Comparison of ENCODE assay signal across 1 cellular context in the genomic region with DNA sequence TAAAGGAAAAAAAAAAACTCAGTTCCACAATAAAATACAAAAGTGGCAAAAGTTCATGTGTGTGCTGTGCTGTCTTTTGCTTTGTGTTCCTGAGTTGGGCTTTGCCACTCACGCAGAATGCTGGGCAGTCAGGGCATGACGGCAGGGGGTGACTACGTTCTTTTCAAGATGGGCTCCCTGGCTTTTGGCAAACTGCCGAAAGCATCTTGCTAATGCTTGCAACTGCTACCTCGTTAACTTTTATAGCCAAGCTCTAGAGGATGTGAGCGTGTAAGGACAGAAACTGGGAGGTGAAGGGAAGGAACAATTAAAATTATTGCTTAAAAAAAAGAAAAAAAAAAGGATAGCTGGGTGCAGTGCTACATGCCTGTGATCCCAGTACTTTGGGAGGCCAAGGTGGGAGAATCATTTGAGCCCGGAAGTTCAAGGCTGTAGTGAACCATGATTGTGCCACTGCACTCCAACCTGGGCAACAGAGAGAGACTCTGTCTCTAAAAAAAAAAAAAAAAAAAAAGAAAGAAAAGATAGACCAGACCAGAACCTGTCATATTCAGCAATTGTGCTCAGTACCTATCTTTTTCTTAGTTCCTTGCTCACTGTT.
A peak's percentile ranks its signal among the peaks of the same experiment; 100 is the strongest.
TF ChIP-seq lines count a peak whose summit lies in the region.

No MANE protein-coding gene starts in this region.

TF ChIP-seq in HEK293, 187 proteins besides CTCF, POLR2A, EP300 and RAD21 (continued from another document and continues in another):
- TF ChIP-seq, protein P1, sequence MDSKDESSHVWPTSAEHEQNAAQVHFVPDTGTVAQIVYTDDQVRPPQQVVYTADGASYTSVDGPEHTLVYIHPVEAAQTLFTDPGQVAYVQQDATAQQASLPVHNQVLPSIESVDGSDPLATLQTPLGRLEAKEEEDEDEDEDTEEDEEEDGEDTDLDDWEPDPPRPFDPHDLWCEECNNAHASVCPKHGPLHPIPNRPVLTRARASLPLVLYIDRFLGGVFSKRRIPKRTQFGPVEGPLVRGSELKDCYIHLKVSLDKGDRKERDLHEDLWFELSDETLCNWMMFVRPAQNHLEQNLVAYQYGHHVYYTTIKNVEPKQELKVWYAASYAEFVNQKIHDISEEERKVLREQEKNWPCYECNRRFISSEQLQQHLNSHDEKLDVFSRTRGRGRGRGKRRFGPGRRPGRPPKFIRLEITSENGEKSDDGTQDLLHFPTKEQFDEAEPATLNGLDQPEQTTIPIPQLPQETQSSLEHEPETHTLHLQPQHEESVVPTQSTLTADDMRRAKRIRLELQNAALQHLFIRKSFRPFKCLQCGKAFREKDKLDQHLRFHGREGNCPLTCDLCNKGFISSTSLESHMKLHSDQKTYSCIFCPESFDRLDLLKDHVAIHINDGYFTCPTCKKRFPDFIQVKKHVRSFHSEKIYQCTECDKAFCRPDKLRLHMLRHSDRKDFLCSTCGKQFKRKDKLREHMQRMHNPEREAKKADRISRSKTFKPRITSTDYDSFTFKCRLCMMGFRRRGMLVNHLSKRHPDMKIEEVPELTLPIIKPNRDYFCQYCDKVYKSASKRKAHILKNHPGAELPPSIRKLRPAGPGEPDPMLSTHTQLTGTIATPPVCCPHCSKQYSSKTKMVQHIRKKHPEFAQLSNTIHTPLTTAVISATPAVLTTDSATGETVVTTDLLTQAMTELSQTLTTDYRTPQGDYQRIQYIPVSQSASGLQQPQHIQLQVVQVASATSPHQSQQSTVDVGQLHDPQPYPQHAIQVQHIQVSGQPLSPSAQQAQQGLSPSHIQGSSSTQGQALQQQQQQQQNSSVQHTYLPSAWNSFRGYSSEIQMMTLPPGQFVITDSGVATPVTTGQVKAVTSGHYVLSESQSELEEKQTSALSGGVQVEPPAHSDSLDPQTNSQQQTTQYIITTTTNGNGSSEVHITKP (tag by site-specific recombination; IDR thresholded peaks at IDR 0.05), result peak; percentile 62
- TF ChIP-seq ZNF114 (tag by site-specific recombination; IDR thresholded peaks at IDR 0.05) (no peak), ZNF747 (tag by site-specific recombination; IDR thresholded peaks at IDR 0.05) (no peak), ZNF311 (tag by site-specific recombination; IDR thresholded peaks at IDR 0.05; ENCODE audit: borderline replicate concordance) (no peak), ZNF248 (tag by site-specific recombination; IDR thresholded peaks at IDR 0.05) (no peak), YY1 (tag by site-specific recombination; IDR thresholded peaks at IDR 0.05) (peak; percentile 47), ZNF239 (tag by site-specific recombination; IDR thresholded peaks at IDR 0.05) (no peak), SALL2 (tag by site-specific recombination; IDR thresholded peaks at IDR 0.05; ENCODE audit: borderline replicate concordance) (no peak), EGR2 (tag by site-specific recombination; IDR thresholded peaks at IDR 0.05; ENCODE audit: low read depth) (no peak), KLF7 (tag by site-specific recombination; IDR thresholded peaks at IDR 0.05; ENCODE audit: borderline replicate concordance) (no peak), ZNF660 (tag by site-specific recombination; IDR thresholded peaks at IDR 0.05) (peak; percentile 82), ZNF548 (tag by site-specific recombination; IDR thresholded peaks at IDR 0.05) (no peak), ZNF324 (tag by site-specific recombination; IDR thresholded peaks at IDR 0.05) (no peak), TRIM28 (IDR thresholded peaks at IDR 0.05; ENCODE audit: borderline replicate concordance, low read length) (no peak), ZNF169 (tag by site-specific recombination; IDR thresholded peaks at IDR 0.05) (no peak), ZNF600 (tag by site-specific recombination; IDR thresholded peaks at IDR 0.05) (peak; percentile 74), ZFHX2 (tag by site-specific recombination; conservative IDR thresholded peaks at IDR 0.05) (no peak), ZNF133 (tag by site-specific recombination; IDR thresholded peaks at IDR 0.05) (no peak), ZNF292 (tag by site-specific recombination; IDR thresholded peaks at IDR 0.05; ENCODE audit: borderline replicate concordance, low read depth) (no peak), ZNF768 (tag by site-specific recombination; IDR thresholded peaks at IDR 0.05) (0 out of 2 replicates have a peak, but pooled peaks have one; percentile 32), ZFP69B (tag by site-specific recombination; IDR thresholded peaks at IDR 0.05) (no peak), ZNF146 (tag by site-specific recombination; IDR thresholded peaks at IDR 0.05) (no peak), ZNF202 (tag by site-specific recombination; IDR thresholded peaks at IDR 0.05; ENCODE audit: borderline replicate concordance) (no peak), ZNF404 (tag by site-specific recombination; IDR thresholded peaks at IDR 0.05) (no peak), ZNF157 (tag by site-specific recombination; IDR thresholded peaks at IDR 0.05) (no peak), ZNF830 (tag by site-specific recombination; IDR thresholded peaks at IDR 0.05; ENCODE audit: low read depth) (no peak), ZBTB8A (tag by site-specific recombination; IDR thresholded peaks at IDR 0.05) (peak; percentile 66), ZNF473 (tag by site-specific recombination; IDR thresholded peaks at IDR 0.05) (no peak), YY2 (tag by site-specific recombination; IDR thresholded peaks at IDR 0.05) (no peak), ZNF184 (tag by site-specific recombination; IDR thresholded peaks at IDR 0.05) (no peak), ZNF19 (tag by site-specific recombination; IDR thresholded peaks at IDR 0.05; ENCODE audit: low read depth) (no peak), HOXC10 (CRISPR knock-in tag; IDR thresholded peaks at IDR 0.05) (no peak), BCL11B (tag by site-specific recombination; IDR thresholded peaks at IDR 0.05; ENCODE audit: low read depth) (no peak; the same call in 1 of the 2 replicates)
- TF ChIP-seq, protein P2, sequence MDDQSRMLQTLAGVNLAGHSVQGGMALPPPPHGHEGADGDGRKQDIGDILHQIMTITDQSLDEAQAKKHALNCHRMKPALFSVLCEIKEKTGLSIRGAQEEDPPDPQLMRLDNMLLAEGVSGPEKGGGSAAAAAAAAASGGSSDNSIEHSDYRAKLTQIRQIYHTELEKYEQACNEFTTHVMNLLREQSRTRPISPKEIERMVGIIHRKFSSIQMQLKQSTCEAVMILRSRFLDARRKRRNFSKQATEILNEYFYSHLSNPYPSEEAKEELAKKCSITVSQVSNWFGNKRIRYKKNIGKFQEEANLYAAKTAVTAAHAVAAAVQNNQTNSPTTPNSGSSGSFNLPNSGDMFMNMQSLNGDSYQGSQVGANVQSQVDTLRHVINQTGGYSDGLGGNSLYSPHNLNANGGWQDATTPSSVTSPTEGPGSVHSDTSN (CRISPR knock-in tag; IDR thresholded peaks at IDR 0.05), result no peak
- TF ChIP-seq, protein P3, sequence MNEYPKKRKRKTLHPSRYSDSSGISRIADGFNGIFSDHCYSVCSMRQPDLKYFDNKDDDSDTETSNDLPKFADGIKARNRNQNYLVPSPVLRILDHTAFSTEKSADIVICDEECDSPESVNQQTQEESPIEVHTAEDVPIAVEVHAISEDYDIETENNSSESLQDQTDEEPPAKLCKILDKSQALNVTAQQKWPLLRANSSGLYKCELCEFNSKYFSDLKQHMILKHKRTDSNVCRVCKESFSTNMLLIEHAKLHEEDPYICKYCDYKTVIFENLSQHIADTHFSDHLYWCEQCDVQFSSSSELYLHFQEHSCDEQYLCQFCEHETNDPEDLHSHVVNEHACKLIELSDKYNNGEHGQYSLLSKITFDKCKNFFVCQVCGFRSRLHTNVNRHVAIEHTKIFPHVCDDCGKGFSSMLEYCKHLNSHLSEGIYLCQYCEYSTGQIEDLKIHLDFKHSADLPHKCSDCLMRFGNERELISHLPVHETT (tag by site-specific recombination; IDR thresholded peaks at IDR 0.05), result no peak
- TF ChIP-seq, protein P4, sequence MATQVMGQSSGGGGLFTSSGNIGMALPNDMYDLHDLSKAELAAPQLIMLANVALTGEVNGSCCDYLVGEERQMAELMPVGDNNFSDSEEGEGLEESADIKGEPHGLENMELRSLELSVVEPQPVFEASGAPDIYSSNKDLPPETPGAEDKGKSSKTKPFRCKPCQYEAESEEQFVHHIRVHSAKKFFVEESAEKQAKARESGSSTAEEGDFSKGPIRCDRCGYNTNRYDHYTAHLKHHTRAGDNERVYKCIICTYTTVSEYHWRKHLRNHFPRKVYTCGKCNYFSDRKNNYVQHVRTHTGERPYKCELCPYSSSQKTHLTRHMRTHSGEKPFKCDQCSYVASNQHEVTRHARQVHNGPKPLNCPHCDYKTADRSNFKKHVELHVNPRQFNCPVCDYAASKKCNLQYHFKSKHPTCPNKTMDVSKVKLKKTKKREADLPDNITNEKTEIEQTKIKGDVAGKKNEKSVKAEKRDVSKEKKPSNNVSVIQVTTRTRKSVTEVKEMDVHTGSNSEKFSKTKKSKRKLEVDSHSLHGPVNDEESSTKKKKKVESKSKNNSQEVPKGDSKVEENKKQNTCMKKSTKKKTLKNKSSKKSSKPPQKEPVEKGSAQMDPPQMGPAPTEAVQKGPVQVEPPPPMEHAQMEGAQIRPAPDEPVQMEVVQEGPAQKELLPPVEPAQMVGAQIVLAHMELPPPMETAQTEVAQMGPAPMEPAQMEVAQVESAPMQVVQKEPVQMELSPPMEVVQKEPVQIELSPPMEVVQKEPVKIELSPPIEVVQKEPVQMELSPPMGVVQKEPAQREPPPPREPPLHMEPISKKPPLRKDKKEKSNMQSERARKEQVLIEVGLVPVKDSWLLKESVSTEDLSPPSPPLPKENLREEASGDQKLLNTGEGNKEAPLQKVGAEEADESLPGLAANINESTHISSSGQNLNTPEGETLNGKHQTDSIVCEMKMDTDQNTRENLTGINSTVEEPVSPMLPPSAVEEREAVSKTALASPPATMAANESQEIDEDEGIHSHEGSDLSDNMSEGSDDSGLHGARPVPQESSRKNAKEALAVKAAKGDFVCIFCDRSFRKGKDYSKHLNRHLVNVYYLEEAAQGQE (tag by site-specific recombination; IDR thresholded peaks at IDR 0.05), result no peak
- TF ChIP-seq, protein P5, sequence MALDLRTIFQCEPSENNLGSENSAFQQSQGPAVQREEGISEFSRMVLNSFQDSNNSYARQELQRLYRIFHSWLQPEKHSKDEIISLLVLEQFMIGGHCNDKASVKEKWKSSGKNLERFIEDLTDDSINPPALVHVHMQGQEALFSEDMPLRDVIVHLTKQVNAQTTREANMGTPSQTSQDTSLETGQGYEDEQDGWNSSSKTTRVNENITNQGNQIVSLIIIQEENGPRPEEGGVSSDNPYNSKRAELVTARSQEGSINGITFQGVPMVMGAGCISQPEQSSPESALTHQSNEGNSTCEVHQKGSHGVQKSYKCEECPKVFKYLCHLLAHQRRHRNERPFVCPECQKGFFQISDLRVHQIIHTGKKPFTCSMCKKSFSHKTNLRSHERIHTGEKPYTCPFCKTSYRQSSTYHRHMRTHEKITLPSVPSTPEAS (tag by site-specific recombination; IDR thresholded peaks at IDR 0.05), result 0 out of 2 replicates have a peak, but pooled peaks have one; percentile 16
- TF ChIP-seq, protein P6, sequence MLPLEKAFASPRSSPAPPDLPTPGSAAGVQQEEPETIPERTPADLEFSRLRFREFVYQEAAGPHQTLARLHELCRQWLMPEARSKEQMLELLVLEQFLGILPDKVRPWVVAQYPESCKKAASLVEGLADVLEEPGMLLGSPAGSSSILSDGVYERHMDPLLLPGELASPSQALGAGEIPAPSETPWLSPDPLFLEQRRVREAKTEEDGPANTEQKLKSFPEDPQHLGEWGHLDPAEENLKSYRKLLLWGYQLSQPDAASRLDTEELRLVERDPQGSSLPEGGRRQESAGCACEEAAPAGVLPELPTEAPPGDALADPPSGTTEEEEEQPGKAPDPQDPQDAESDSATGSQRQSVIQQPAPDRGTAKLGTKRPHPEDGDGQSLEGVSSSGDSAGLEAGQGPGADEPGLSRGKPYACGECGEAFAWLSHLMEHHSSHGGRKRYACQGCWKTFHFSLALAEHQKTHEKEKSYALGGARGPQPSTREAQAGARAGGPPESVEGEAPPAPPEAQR (tag by site-specific recombination; IDR thresholded peaks at IDR 0.05), result no peak
- TF ChIP-seq, protein P7, sequence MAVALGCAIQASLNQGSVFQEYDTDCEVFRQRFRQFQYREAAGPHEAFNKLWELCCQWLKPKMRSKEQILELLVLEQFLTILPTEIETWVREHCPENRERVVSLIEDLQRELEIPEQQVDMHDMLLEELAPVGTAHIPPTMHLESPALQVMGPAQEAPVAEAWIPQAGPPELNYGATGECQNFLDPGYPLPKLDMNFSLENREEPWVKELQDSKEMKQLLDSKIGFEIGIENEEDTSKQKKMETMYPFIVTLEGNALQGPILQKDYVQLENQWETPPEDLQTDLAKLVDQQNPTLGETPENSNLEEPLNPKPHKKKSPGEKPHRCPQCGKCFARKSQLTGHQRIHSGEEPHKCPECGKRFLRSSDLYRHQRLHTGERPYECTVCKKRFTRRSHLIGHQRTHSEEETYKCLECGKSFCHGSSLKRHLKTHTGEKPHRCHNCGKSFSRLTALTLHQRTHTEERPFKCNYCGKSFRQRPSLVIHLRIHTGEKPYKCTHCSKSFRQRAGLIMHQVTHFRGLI (tag by site-specific recombination; IDR thresholded peaks at IDR 0.05), result peak; percentile 98
- TF ChIP-seq, protein P8, sequence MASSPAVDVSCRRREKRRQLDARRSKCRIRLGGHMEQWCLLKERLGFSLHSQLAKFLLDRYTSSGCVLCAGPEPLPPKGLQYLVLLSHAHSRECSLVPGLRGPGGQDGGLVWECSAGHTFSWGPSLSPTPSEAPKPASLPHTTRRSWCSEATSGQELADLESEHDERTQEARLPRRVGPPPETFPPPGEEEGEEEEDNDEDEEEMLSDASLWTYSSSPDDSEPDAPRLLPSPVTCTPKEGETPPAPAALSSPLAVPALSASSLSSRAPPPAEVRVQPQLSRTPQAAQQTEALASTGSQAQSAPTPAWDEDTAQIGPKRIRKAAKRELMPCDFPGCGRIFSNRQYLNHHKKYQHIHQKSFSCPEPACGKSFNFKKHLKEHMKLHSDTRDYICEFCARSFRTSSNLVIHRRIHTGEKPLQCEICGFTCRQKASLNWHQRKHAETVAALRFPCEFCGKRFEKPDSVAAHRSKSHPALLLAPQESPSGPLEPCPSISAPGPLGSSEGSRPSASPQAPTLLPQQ (tag by site-specific recombination; IDR thresholded peaks at IDR 0.05), result no peak
- TF ChIP-seq, protein P9, sequence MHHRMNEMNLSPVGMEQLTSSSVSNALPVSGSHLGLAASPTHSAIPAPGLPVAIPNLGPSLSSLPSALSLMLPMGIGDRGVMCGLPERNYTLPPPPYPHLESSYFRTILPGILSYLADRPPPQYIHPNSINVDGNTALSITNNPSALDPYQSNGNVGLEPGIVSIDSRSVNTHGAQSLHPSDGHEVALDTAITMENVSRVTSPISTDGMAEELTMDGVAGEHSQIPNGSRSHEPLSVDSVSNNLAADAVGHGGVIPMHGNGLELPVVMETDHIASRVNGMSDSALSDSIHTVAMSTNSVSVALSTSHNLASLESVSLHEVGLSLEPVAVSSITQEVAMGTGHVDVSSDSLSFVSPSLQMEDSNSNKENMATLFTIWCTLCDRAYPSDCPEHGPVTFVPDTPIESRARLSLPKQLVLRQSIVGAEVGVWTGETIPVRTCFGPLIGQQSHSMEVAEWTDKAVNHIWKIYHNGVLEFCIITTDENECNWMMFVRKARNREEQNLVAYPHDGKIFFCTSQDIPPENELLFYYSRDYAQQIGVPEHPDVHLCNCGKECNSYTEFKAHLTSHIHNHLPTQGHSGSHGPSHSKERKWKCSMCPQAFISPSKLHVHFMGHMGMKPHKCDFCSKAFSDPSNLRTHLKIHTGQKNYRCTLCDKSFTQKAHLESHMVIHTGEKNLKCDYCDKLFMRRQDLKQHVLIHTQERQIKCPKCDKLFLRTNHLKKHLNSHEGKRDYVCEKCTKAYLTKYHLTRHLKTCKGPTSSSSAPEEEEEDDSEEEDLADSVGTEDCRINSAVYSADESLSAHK (tag by site-specific recombination; IDR thresholded peaks at IDR 0.05), result peak; percentile 46; the same call in 1 of the 2 replicates
- TF ChIP-seq, protein P10, sequence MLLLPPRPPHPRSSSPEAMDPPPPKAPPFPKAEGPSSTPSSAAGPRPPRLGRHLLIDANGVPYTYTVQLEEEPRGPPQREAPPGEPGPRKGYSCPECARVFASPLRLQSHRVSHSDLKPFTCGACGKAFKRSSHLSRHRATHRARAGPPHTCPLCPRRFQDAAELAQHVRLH (tag by site-specific recombination; IDR thresholded peaks at IDR 0.05), result peak; percentile 55; the same call in 1 of the 2 replicates
